7 cellular contexts compared by ENCODE assay signal in genomic region chr1:155261401-155261887, GRCh38. TPM values are rescaled to one million over a fixed set of nuclear protein-coding genes. Genes with fewer than 3 reads are reported as not detected.
A peak's percentile ranks its signal among the peaks of the same experiment; 100 is the strongest.
DNase-seq lines count a peak whose midpoint lies in the region; ATAC-seq and TF ChIP-seq lines count a peak whose summit lies in the region.

No MANE protein-coding gene starts in this region.

- H3K27ac Mint-ChIP-seq in activated naive CD8-positive, alpha-beta T cell treated with anti-CD3 and anti-CD28 coated beads, Interleukin-2, amount 10 ng/mL, durations not matched to agents 7 days and 5 days, result peak overlapping the region; percentile 93

- H3K27me3 Mint-ChIP-seq in activated naive CD8-positive, alpha-beta T cell treated with anti-CD3 and anti-CD28 coated beads, Interleukin-2, amount 10 ng/mL, durations not matched to agents 7 days and 5 days, result no peaks in the 10 kb centered on the region

- peaks cover 9% of the 10 kb centered on the region for H3K4me1 ChIP-seq in thymus (ENCODE audit: control insufficient read depth, insufficient read depth, low read length)

- ATAC-seq in HG03175 (IDR thresholded peaks at IDR 0.05; ENCODE audit: unreplicated experiment), result peak; percentile 1
- ATAC-seq in activated naive CD8-positive, alpha-beta T cell treated with anti-CD3 and anti-CD28 coated beads, Interleukin-2, amount 10 ng/mL, durations not matched to agents 7 days and 5 days (ENCODE audit: low read depth), result peak; percentile 30
- ATAC-seq in left colon, result peak; percentile 19

- H3K27me3 ChIP-seq in thymus (ENCODE audit: control insufficient read depth, insufficient read depth), result no peaks in the 10 kb centered on the region

- H3K9me3 Mint-ChIP-seq in activated naive CD8-positive, alpha-beta T cell treated with anti-CD3 and anti-CD28 coated beads, Interleukin-2, amount 10 ng/mL, durations not matched to agents 7 days and 5 days, result no peaks in the 10 kb centered on the region

- H3K4me1 Mint-ChIP-seq in activated naive CD8-positive, alpha-beta T cell treated with anti-CD3 and anti-CD28 coated beads, Interleukin-2, amount 10 ng/mL, durations not matched to agents 7 days and 5 days, result peaks cover 35% of the 10 kb centered on the region

- H3K9me3 ChIP-seq in thymus (ENCODE audit: control insufficient read depth), result no peaks in the 10 kb centered on the region

- TF ChIP-seq CTCF in GM12875 (IDR thresholded peaks at IDR 0.05; ENCODE audit: borderline replicate concordance, insufficient read depth, low read depth, low read length), result no peak

- POLR2A ChIA-PET in activated naive CD8-positive, alpha-beta T cell treated with anti-CD3 and anti-CD28 coated beads, Interleukin-2, amount 10 ng/mL, durations not matched to agents 7 days and 5 days (lab: Charles Lee), result interaction anchor here (1.0 to 4.4 kb wide), 14 partner anchors 10 to 301 kb away, joined by 3 to 35 read pairs (median 6); partner anchors contain the start of genes ASH1L, CLK2 and FDPS

- no peak for DNase-seq in activated naive CD8-positive, alpha-beta T cell treated with anti-CD3 and anti-CD28 coated beads, Interleukin-2, amount 10 ng/mL, durations not matched to agents 7 days and 5 days
- no peak for DNase-seq in left colon
- DNase-seq in MV-4-11 (lab: John Stamatoyannopoulos, UW), result no peak
- no peak for DNase-seq in ACHN

- H3K27ac ChIP-seq in thymus (ENCODE audit: low read depth), result peak overlapping the region; percentile 86

- intact Hi-C loops in left colon (cut with DNase I, micrococcal nuclease), result loop anchor here in 1 of 2 donors (10.0 kb wide), 1 partner anchor 63 kb away; the partner anchor contains the start of gene RUSC1

- H3K4me3 ChIP-seq in GM12875 (ENCODE audit: low read depth, low read length) (peak overlapping the region; percentile 92), thymus (ENCODE audit: low read length) (peak overlapping the region; percentile 88)

- peaks cover 33% of the 10 kb centered on the region for H3K36me3 ChIP-seq in thymus (ENCODE audit: control insufficient read depth, insufficient read depth)

- peak overlapping the region; percentile 97 for H3K4me3 Mint-ChIP-seq in activated naive CD8-positive, alpha-beta T cell treated with anti-CD3 and anti-CD28 coated beads, Interleukin-2, amount 10 ng/mL, durations not matched to agents 7 days and 5 days

- peaks cover 22% of the 10 kb centered on the region for H3K36me3 Mint-ChIP-seq in activated naive CD8-positive, alpha-beta T cell treated with anti-CD3 and anti-CD28 coated beads, Interleukin-2, amount 10 ng/mL, durations not matched to agents 7 days and 5 days

- in situ Hi-C loops in ACHN (cut with HindIII; ENCODE audit: low pct_ligation_motif_present, low pct_unique_long_range_greater_than_20kb, low sequenced_read_pairs), result no loop called here

- WGBS in thymus, result 1% methylated on average over 9 of the region's 9 CpGs

RNA-seq across cellular contexts. Expression of gene SCAMP3, which starts 0.7 kb away (rescaled TPM):
- 10 to 100 TPM; 81.7 to 84.2 TPM for total RNA-seq in activated naive CD8-positive, alpha-beta T cell treated with anti-CD3 and anti-CD28 coated beads, Interleukin-2, amount 10 ng/mL, durations not matched to agents 7 days and 5 days
- 10 to 100 TPM; 43.1 to 53.2 TPM for total RNA-seq in left colon
- polyA plus RNA-seq in thymus, result 59.1 TPM

RNA-seq across cellular contexts. Expression of gene ENTREP3, which starts 6.2 kb away (rescaled TPM):
- 10 to 100 TPM; 26.0 to 29.4 TPM for total RNA-seq in activated naive CD8-positive, alpha-beta T cell treated with anti-CD3 and anti-CD28 coated beads, Interleukin-2, amount 10 ng/mL, durations not matched to agents 7 days and 5 days
- 10 to 100 TPM; 19.9 to 21.7 TPM for total RNA-seq in left colon
- polyA plus RNA-seq in thymus, result 12.5 TPM

RNA-seq across cellular contexts. Expression of gene CLK2, which starts 11.9 kb away (rescaled TPM):
- total RNA-seq in activated naive CD8-positive, alpha-beta T cell treated with anti-CD3 and anti-CD28 coated beads, Interleukin-2, amount 10 ng/mL, durations not matched to agents 7 days and 5 days, result 100 to 1,000 TPM; 110 to 112 TPM
- total RNA-seq in left colon, result 10 to 100 TPM; 34.3 to 41.0 TPM
- 86.5 TPM for polyA plus RNA-seq in thymus

RNA-seq across cellular contexts. Expression of gene HCN3, which starts 15.8 kb away (rescaled TPM):
- 1 to 10 TPM; 5.0 to 6.7 TPM for total RNA-seq in activated naive CD8-positive, alpha-beta T cell treated with anti-CD3 and anti-CD28 coated beads, Interleukin-2, amount 10 ng/mL, durations not matched to agents 7 days and 5 days
- 10 to 100 TPM; 11.2 to 21.5 TPM for total RNA-seq in left colon
- 2.6 TPM for polyA plus RNA-seq in thymus

RNA-seq across cellular contexts. Expression of gene PKLR, which starts 39.8 kb away (rescaled TPM):
- total RNA-seq in activated naive CD8-positive, alpha-beta T cell treated with anti-CD3 and anti-CD28 coated beads, Interleukin-2, amount 10 ng/mL, durations not matched to agents 7 days and 5 days, result not detected
- total RNA-seq in left colon, result 1 to 10 TPM; 1.0 to 1.9 TPM
- polyA plus RNA-seq in thymus, result 0.05 TPM
